Comparison of ENCODE assay signal across 1 cellular context in genomic region chr6:21157186-21157929, GRCh38.
TF ChIP-seq lines count a peak whose summit lies in the region.

No MANE protein-coding gene starts in this region.

TF ChIP-seq in GM12878, 131 proteins besides CTCF, POLR2A, EP300 and RAD21 (continued from another document and continues in another):
- TF ChIP-seq TBL1XR1 (IDR thresholded peaks at IDR 0.05; ENCODE audit: low read depth, low read length) (no peak), RAD51 (IDR thresholded peaks at IDR 0.05) (no peak), RELB (IDR thresholded peaks at IDR 0.05; ENCODE audit: low read depth) (peak; percentile 36; the same call in 1 of the 2 replicates), JUND (IDR thresholded peaks at IDR 0.05; ENCODE audit: low read depth, low read length) (peak; percentile 28; the same call in 1 of the 2 replicates), SUZ12 (IDR thresholded peaks at IDR 0.05; ENCODE audit: unreplicated experiment) (no peak), SIN3A (IDR thresholded peaks at IDR 0.05; ENCODE audit: low read depth, low read length) (no peak), TCF12 (IDR thresholded peaks at IDR 0.05; ENCODE audit: low read depth, low read length) (no peak), CBX3 (IDR thresholded peaks at IDR 0.05; ENCODE audit: borderline replicate concordance, low read depth) (no peak), FOXK2 (IDR thresholded peaks at IDR 0.05) (no peak), IKZF2 (IDR thresholded peaks at IDR 0.05) (peak; percentile 73 to 80), ZNF687 (IDR thresholded peaks at IDR 0.05) (no peak), PRDM15 (CRISPR knock-in tag; IDR thresholded peaks at IDR 0.05) (no peak), MTA3 (IDR thresholded peaks at IDR 0.05; ENCODE audit: borderline replicate concordance, low read length) (no peak), SPI1 (IDR thresholded peaks at IDR 0.05; ENCODE audit: borderline replicate concordance, insufficient read depth, low read depth, low read length) (no peak), CREM (IDR thresholded peaks at IDR 0.05; ENCODE audit: low read depth) (0 out of 2 replicates have a peak, but pooled peaks have one; percentile 16), NFYA (IDR thresholded peaks at IDR 0.05; ENCODE audit: borderline replicate concordance, low read depth, low read length) (no peak), RFX5 (IDR thresholded peaks at IDR 0.05; ENCODE audit: low read depth, low read length) (no peak), ESRRA (IDR thresholded peaks at IDR 0.05; ENCODE audit: low read length) (no peak), NKRF (conservative IDR thresholded peaks at IDR 0.05) (no peak), ZNF622 (IDR thresholded peaks at IDR 0.05) (no peak), IKZF1 (conservative IDR thresholded peaks at IDR 0.05) (peak; percentile 51; the same call in 1 of the 2 replicates), SUPT20H (IDR thresholded peaks at IDR 0.05; ENCODE audit: borderline replicate concordance, control insufficient read depth, low read depth, low read length) (no peak), NR2C2 (IDR thresholded peaks at IDR 0.05; ENCODE audit: borderline replicate concordance, control insufficient read depth, insufficient read length, low read depth) (no peak), KLF5 (IDR thresholded peaks at IDR 0.05; ENCODE audit: partially characterized antibody) (no peak), SIX5 (IDR thresholded peaks at IDR 0.05; ENCODE audit: low read depth, low read length, severe bottlenecking) (no peak), ZSCAN29 (IDR thresholded peaks at IDR 0.05) (no peak), DPF2 (IDR thresholded peaks at IDR 0.05) (0 out of 2 replicates have a peak, but pooled peaks have one; percentile 4), NR2F1 (conservative IDR thresholded peaks at IDR 0.05) (no peak), KDM1A (IDR thresholded peaks at IDR 0.05; ENCODE audit: borderline replicate concordance) (no peak), POU2F2 (IDR thresholded peaks at IDR 0.05; ENCODE audit: borderline replicate concordance, low read depth, low read length) (no peak), RCOR1 (conservative IDR thresholded peaks at IDR 0.05; ENCODE audit: low read depth, low read length) (no peak), NBN (IDR thresholded peaks at IDR 0.05) (no peak), SP1 (IDR thresholded peaks at IDR 0.05; ENCODE audit: low read depth, low read length) (no peak), HDAC6 (IDR thresholded peaks at IDR 0.05; ENCODE audit: unreplicated experiment) (no peak), NRF1 (conservative IDR thresholded peaks at IDR 0.05; ENCODE audit: low read depth, low read length) (no peak)
- TF ChIP-seq, protein P1, sequence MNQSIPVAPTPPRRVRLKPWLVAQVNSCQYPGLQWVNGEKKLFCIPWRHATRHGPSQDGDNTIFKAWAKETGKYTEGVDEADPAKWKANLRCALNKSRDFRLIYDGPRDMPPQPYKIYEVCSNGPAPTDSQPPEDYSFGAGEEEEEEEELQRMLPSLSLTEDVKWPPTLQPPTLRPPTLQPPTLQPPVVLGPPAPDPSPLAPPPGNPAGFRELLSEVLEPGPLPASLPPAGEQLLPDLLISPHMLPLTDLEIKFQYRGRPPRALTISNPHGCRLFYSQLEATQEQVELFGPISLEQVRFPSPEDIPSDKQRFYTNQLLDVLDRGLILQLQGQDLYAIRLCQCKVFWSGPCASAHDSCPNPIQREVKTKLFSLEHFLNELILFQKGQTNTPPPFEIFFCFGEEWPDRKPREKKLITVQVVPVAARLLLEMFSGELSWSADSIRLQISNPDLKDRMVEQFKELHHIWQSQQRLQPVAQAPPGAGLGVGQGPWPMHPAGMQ (IDR thresholded peaks at IDR 0.05; ENCODE audit: borderline replicate concordance), result no peak
- TF ChIP-seq, protein P2, sequence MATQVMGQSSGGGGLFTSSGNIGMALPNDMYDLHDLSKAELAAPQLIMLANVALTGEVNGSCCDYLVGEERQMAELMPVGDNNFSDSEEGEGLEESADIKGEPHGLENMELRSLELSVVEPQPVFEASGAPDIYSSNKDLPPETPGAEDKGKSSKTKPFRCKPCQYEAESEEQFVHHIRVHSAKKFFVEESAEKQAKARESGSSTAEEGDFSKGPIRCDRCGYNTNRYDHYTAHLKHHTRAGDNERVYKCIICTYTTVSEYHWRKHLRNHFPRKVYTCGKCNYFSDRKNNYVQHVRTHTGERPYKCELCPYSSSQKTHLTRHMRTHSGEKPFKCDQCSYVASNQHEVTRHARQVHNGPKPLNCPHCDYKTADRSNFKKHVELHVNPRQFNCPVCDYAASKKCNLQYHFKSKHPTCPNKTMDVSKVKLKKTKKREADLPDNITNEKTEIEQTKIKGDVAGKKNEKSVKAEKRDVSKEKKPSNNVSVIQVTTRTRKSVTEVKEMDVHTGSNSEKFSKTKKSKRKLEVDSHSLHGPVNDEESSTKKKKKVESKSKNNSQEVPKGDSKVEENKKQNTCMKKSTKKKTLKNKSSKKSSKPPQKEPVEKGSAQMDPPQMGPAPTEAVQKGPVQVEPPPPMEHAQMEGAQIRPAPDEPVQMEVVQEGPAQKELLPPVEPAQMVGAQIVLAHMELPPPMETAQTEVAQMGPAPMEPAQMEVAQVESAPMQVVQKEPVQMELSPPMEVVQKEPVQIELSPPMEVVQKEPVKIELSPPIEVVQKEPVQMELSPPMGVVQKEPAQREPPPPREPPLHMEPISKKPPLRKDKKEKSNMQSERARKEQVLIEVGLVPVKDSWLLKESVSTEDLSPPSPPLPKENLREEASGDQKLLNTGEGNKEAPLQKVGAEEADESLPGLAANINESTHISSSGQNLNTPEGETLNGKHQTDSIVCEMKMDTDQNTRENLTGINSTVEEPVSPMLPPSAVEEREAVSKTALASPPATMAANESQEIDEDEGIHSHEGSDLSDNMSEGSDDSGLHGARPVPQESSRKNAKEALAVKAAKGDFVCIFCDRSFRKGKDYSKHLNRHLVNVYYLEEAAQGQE (IDR thresholded peaks at IDR 0.05; ENCODE audit: low read depth, low read length), result no peak
- TF ChIP-seq, protein P3, sequence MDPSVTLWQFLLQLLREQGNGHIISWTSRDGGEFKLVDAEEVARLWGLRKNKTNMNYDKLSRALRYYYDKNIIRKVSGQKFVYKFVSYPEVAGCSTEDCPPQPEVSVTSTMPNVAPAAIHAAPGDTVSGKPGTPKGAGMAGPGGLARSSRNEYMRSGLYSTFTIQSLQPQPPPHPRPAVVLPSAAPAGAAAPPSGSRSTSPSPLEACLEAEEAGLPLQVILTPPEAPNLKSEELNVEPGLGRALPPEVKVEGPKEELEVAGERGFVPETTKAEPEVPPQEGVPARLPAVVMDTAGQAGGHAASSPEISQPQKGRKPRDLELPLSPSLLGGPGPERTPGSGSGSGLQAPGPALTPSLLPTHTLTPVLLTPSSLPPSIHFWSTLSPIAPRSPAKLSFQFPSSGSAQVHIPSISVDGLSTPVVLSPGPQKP (IDR thresholded peaks at IDR 0.05; ENCODE audit: low read depth, low read length), result no peak
- TF ChIP-seq, protein P4, sequence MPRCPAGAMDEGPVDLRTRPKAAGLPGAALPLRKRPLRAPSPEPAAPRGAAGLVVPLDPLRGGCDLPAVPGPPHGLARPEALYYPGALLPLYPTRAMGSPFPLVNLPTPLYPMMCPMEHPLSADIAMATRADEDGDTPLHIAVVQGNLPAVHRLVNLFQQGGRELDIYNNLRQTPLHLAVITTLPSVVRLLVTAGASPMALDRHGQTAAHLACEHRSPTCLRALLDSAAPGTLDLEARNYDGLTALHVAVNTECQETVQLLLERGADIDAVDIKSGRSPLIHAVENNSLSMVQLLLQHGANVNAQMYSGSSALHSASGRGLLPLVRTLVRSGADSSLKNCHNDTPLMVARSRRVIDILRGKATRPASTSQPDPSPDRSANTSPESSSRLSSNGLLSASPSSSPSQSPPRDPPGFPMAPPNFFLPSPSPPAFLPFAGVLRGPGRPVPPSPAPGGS (IDR thresholded peaks at IDR 0.05; ENCODE audit: borderline replicate concordance, insufficient read depth, low read depth, low read length, poor library complexity, severe bottlenecking), result no peak
